ENCODE assay signal across 8 cellular contexts in genomic region chr17:8151120-8151640, GRCh38.
DNase-seq lines count a peak whose midpoint lies in the region; ATAC-seq and TF ChIP-seq lines count a peak whose summit lies in the region.

No MANE protein-coding gene starts in this region.

- peak; percentile 54 for ATAC-seq in HG02678 (IDR thresholded peaks at IDR 0.05; ENCODE audit: unreplicated experiment)
- no peak for ATAC-seq in HG03097 (IDR thresholded peaks at IDR 0.05; ENCODE audit: low FRiP score, unreplicated experiment)

- DNase-seq in GM10266 (ENCODE audit: extremely low spot score) (peak; percentile 91), NCI-H510A (lab: John Stamatoyannopoulos, UW) (peak; percentile 63), medulla oblongata (ENCODE audit: extremely low spot score) (peak; percentile 89)
- DNase-seq in activated CD8-positive, alpha-beta memory T cell treated with anti-CD3 and anti-CD28 coated beads for 4 hours (ENCODE audit: low read depth in 2 of 2) = peak; percentile 83
- peak; percentile 86 for DNase-seq in effector CD8-positive, alpha-beta T cell (lab: John Stamatoyannopoulos, UW)
- DNase-seq in stimulated activated CD4-positive, alpha-beta T cell treated with anti-CD3 and anti-CD28 coated beads, TNF-alpha, amount 100 ng/mL, for 24 hours (ENCODE audit: low read depth in 3 of 3) = peak; percentile 76 to 90 (median 78)

- no peak for TF ChIP-seq CTCF in GM10266 (IDR thresholded peaks at IDR 0.05; ENCODE audit: control insufficient read depth, insufficient read depth, low read depth, missing control alignments)
